ENCODE assay signal across 1 cellular context in genomic region chr10:80158598-80159127, GRCh38.
TF ChIP-seq lines count a peak whose summit lies in the region.

No MANE protein-coding gene starts in this region.

TF ChIP-seq in GM12891, 5 proteins besides CTCF, POLR2A, EP300 and RAD21:
- no peak for TF ChIP-seq POLR2AphosphoS5 (IDR thresholded peaks at IDR 0.05; ENCODE audit: low read depth, low read length)
- TF ChIP-seq TAF1 (IDR thresholded peaks at IDR 0.05; ENCODE audit: low read depth, low read length): no peak
- no peak for TF ChIP-seq POU2F2 (IDR thresholded peaks at IDR 0.05; ENCODE audit: low read depth, low read length)
- no peak for TF ChIP-seq PAX5 (IDR thresholded peaks at IDR 0.05; ENCODE audit: insufficient read depth, low read length, severe bottlenecking)
- TF ChIP-seq SPI1 (IDR thresholded peaks at IDR 0.05; ENCODE audit: low read depth, low read length): no peak
